Comparison of ENCODE assay signal across 11 cellular contexts in the genomic region with DNA sequence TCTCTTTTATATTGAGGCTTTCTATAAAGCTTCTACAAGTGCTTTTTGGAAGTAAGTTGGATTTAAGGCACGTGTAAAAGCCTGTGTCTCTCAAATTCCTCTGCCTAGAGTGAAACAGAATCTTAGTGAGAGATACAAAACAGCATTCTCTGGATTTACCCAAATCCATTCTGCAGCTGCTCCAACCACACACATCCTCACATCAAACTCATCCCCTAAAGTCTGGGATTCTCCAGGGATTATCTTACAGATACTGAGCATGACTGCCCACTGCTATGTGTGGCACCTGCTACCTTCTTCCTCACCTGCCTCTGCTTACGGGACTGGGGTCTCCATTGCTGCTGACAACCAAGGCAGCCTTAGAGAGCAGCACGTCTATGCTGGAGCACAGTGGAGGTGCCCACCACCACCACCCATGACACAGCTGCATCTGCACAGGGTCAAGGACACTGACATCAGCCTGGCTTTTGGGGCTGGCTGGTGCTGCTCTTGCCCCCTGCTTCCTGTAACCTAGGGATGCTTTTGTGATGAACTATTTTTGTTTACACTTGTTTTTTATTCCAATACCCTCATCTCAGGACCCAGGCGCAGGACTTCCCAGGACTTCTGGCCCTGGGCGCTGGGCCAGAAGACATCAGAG.
DNase-seq lines count a peak whose midpoint lies in the region; ATAC-seq and TF ChIP-seq lines count a peak whose summit lies in the region.
"Had no signal": no experiment of that assay in that cellular context is flagged by ENCODE, and none has a peak within 500 bp of the region (broad histone marks: within the 10 kb centered on the region; RNA-seq: fewer than 3 reads in every experiment).

No MANE protein-coding gene starts in this region.

- no peak overlapping the region for H3K9ac ChIP-seq in GM23248

- ATAC-seq in central memory CD8-positive, alpha-beta T cell (replicated peaks; ENCODE audit: extremely low read depth, poor library complexity, severe bottlenecking) = no peak
- ATAC-seq in HG03442 (IDR thresholded peaks at IDR 0.05; ENCODE audit: unreplicated experiment) = no peak
- ATAC-seq in GM21717 (IDR thresholded peaks at IDR 0.05; ENCODE audit: unreplicated experiment) = no peak
- ATAC-seq in mucosa of descending colon = no peak

- H3K27ac Mint-ChIP-seq in central memory CD8-positive, alpha-beta T cell (ENCODE audit: low read depth) = peak overlapping the region; percentile 24

- no peaks in the 10 kb centered on the region for H3K9me3 ChIP-seq in A673 (ENCODE audit: low read depth, low read length, poor library complexity, severe bottlenecking)
- no peaks in the 10 kb centered on the region for H3K9me3 ChIP-seq in GM23248 (ENCODE audit: low read depth)
- no peaks in the 10 kb centered on the region for H3K9me3 ChIP-seq in osteoblast (ENCODE audit: low read depth, low read length)
- no peaks in the 10 kb centered on the region for H3K9me3 ChIP-seq in mucosa of descending colon
- H3K9me3 ChIP-seq: ovary had no signal

- intact Hi-C loops in A673 (cut with micrococcal nuclease; ENCODE audit: unreplicated experiment) = loop anchor here (5.0 kb wide), 1 partner anchor 137 kb away; no protein-coding TSS in a partner anchor
- intact Hi-C loops in mucosa of descending colon (cut with DNase I, micrococcal nuclease) = no loop called here

- H3K9me3 Mint-ChIP-seq in central memory CD8-positive, alpha-beta T cell = no peaks in the 10 kb centered on the region

- in situ Hi-C loops in GM23248 (cut with MboI) = no loop called here

- peaks cover 56% of the 10 kb centered on the region for H3K4me1 ChIP-seq in A673 (ENCODE audit: insufficient read depth, low read length, poor library complexity, severe bottlenecking)
- H3K4me1 ChIP-seq in GM23248 (ENCODE audit: insufficient read depth) = peaks cover 33% of the 10 kb centered on the region
- peaks cover 30% of the 10 kb centered on the region for H3K4me1 ChIP-seq in osteoblast (ENCODE audit: insufficient read depth, low read length)
- H3K4me1 ChIP-seq in mucosa of descending colon (ENCODE audit: low read depth) = peaks cover 9% of the 10 kb centered on the region

- H3K27ac ChIP-seq in A673 (ENCODE audit: low read depth, low read length, poor library complexity, severe bottlenecking) (peak overlapping the region; percentile 87), GM23248 (no peak overlapping the region), osteoblast (ENCODE audit: low read depth, low read length) (peak overlapping the region; percentile 90)
- H3K27ac ChIP-seq: ovary had no signal

- H3K36me3 Mint-ChIP-seq in central memory CD8-positive, alpha-beta T cell (ENCODE audit: insufficient read depth) = no peaks in the 10 kb centered on the region

- no peaks in the 10 kb centered on the region for H4K20me1 ChIP-seq in GM23248 (ENCODE audit: insufficient read depth)
- H4K20me1 ChIP-seq in osteoblast (ENCODE audit: insufficient read depth, low read length) = no peaks in the 10 kb centered on the region

- H3K79me2 ChIP-seq in GM23248 (ENCODE audit: insufficient read depth) (no peaks in the 10 kb centered on the region), osteoblast (ENCODE audit: insufficient read depth, low read length) (no peaks in the 10 kb centered on the region)

- H2AFZ ChIP-seq in GM23248 (no peak overlapping the region), osteoblast (ENCODE audit: low read length) (no peak overlapping the region)

- no peak overlapping the region for H3K4me3 Mint-ChIP-seq in central memory CD8-positive, alpha-beta T cell

- POLR2A ChIA-PET in A673 (lab: Charles Lee; ENCODE audit: low non-redundant PET) = interaction anchor here (0.6 to 0.7 kb wide), 2 partner anchors 58 to 154 kb away, joined by 3 to 8 read pairs; no protein-coding TSS in a partner anchor

- no TSS peak for BruUV-seq in A673 (replicated peaks; lab: Mats Ljungman, UMichigan)

- H3F3A ChIP-seq in GM23248 (ENCODE audit: insufficient read depth) = peaks cover 32% of the 10 kb centered on the region

- peaks cover 23% of the 10 kb centered on the region for H3K27me3 Mint-ChIP-seq in central memory CD8-positive, alpha-beta T cell

- peak overlapping the region; percentile 44 for H3K4me2 ChIP-seq in GM23248 (ENCODE audit: unreplicated experiment)
- H3K4me2 ChIP-seq in osteoblast (ENCODE audit: insufficient read depth, low read length) = no peak overlapping the region

- H3K4me3 ChIP-seq in A673 (ENCODE audit: low read depth, low read length, poor library complexity, severe bottlenecking) (no peak overlapping the region), GM23248 (no peak overlapping the region), osteoblast (ENCODE audit: insufficient read depth, low read length) (no peak overlapping the region), mucosa of descending colon (no peak overlapping the region)
- H3K4me3 ChIP-seq: ovary had no signal

- H3K9me2 ChIP-seq in GM23248 (ENCODE audit: insufficient read depth) = no peaks in the 10 kb centered on the region

- H3K36me3 ChIP-seq in A673 (ENCODE audit: insufficient read depth, low read length, poor library complexity, severe bottlenecking) (no peaks in the 10 kb centered on the region), GM23248 (ENCODE audit: low read depth) (no peaks in the 10 kb centered on the region), osteoblast (ENCODE audit: insufficient read depth, low read length) (no peaks in the 10 kb centered on the region), mucosa of descending colon (ENCODE audit: low read depth) (no peaks in the 10 kb centered on the region)
- H3K36me3 ChIP-seq: ovary had no signal

- H3K4me1 Mint-ChIP-seq in central memory CD8-positive, alpha-beta T cell = peaks cover 7% of the 10 kb centered on the region

- 97 to 98% methylated on average over 5 of the region's 5 CpGs for WGBS in GM23248 (ENCODE audit: low coverage in 1 of 2, low lambda C conversion rate in 2 of 2, missing lambda C conversion rate in 2 of 2), 2 experiments

- H3K27me3 ChIP-seq in A673 (replicated peaks; ENCODE audit: insufficient read depth, low read depth, low read length, poor library complexity) (no peaks in the 10 kb centered on the region), GM23248 (replicated peaks; ENCODE audit: insufficient read depth) (no peaks in the 10 kb centered on the region), osteoblast (ENCODE audit: insufficient read depth, low read length) (no peaks in the 10 kb centered on the region)
- H3K27me3 ChIP-seq: ovary had no signal

- DNase-seq in A673 (ENCODE audit: low spot score) (no peak), GM23248 (no peak), osteoblast (ENCODE audit: insufficient read length, low spot score, missing footprints) (no peak), mucosa of descending colon (no peak)
- DNase-seq in central memory CD8-positive, alpha-beta T cell (ENCODE audit: low spot score in 2 of 2) = no peak
- no peak for DNase-seq in activated CD4-positive, alpha-beta T cell treated with anti-CD3 and anti-CD28 coated beads for 48 hours
- DNase-seq: COR-L47, NCI-H1092 had no signal

- TF ChIP-seq CTCF in A673 (conservative IDR thresholded peaks at IDR 0.05; ENCODE audit: low read depth, low read length) (no peak), osteoblast (IDR thresholded peaks at IDR 0.05; ENCODE audit: extremely low read depth, low read depth, low read length) (no peak), mucosa of descending colon (IDR thresholded peaks at IDR 0.05) (no peak)

- CTCF ChIA-PET in A673 (lab: Charles Lee) = no interaction called here
